In the genomic region with DNA sequence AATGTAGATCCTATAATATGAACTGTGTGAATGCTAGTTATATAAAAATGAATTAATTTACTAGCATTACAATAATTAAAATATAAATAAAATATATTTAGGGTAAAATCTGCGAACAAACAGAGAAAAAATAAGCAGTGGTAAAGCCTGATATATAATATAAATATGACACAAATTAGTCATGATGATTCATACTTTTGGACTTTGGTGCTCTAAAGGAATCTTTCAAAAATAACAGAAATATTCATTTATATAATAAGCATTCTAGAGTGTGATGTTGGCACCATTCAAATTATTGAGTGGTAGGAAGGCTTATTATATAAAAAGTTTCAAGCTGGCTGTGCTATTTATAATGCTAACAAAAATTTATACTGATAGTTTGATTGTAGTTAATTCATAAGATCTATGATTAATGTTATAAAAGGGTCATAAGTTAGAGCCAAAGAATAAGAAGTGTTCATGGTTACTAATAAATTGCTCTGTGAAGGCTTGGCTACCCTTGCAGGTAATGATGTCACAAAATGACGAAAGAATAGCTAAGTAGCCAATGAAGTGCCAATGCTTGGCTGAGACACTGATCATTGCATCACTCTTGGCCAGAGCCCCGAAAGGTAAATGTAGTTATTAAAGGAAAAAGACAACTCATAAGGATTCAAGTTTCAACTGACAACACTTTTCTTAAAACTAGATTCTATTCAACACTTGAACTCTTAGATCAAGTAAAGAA, we compare ENCODE assay signal across 26 cellular contexts.
DNase-seq lines count a peak whose midpoint lies in the region; ATAC-seq, FAIRE-seq and TF ChIP-seq lines count a peak whose summit lies in the region.
"Had no signal": no experiment of that assay in that cellular context is flagged by ENCODE, and none has a peak within 500 bp of the region (broad histone marks: within the 10 kb centered on the region; RNA-seq: fewer than 3 reads in every experiment).

No MANE protein-coding gene starts in this region.

- H3K36me3 ChIP-seq in breast epithelium: no peaks in the 10 kb centered on the region
- H3K36me3 ChIP-seq in bronchial epithelial cell (ENCODE audit: control insufficient read depth, insufficient read depth, low read length): no peaks in the 10 kb centered on the region
- H3K36me3 ChIP-seq in keratinocyte (ENCODE audit: control insufficient read depth in 2 of 2, extremely low read depth in 1 of 2, insufficient read depth in 2 of 2, low read length in 2 of 2): no peaks in the 10 kb centered on the region
- H3K36me3 ChIP-seq: adrenal gland, esophagus squamous epithelium, HAP-1, upper lobe of left lung had no signal

- TF ChIP-seq CTCF in MCF 10A (IDR thresholded peaks at IDR 0.05; ENCODE audit: unreplicated experiment) (no peak), breast epithelium (IDR thresholded peaks at IDR 0.05) (no peak), bronchial epithelial cell (IDR thresholded peaks at IDR 0.05; ENCODE audit: insufficient read depth, low read length, severe bottlenecking) (no peak), keratinocyte (optimal IDR thresholded peaks at IDR 0.05 in 1 of 3, IDR thresholded peaks at IDR 0.05 in 1 of 3, conservative IDR thresholded peaks at IDR 0.05 in 1 of 3; ENCODE audit: extremely low read depth in 1 of 3, insufficient read depth in 2 of 3, low read length in 3 of 3) (no peak)

- intact Hi-C loops in MCF 10A (cut with micrococcal nuclease): loop anchor here (5.0 kb wide), 4 partner anchors 408 to 1858 kb away; partner anchors contain the start of gene ESRRG
- intact Hi-C loops in breast epithelium (cut with DNase I; ENCODE audit: low total_unique reads): no loop called here

- POLR2A ChIA-PET in MCF 10A (lab: Yijun Ruan, JAX): interaction anchor here (0.6 kb wide), 1 partner anchor 38 kb away, joined by 3 read pairs; no protein-coding TSS in a partner anchor

- H3K27ac ChIP-seq in breast epithelium: no peak overlapping the region
- H3K27ac ChIP-seq in keratinocyte (ENCODE audit: control insufficient read depth, insufficient read depth, low read length): no peak overlapping the region
- H3K27ac ChIP-seq: adrenal gland, esophagus squamous epithelium, upper lobe of left lung had no signal

- no peaks in the 10 kb centered on the region for H3K9me3 Mint-ChIP-seq in MCF 10A (ENCODE audit: unreplicated experiment)

- ATAC-seq in HG03521 (IDR thresholded peaks at IDR 0.05; ENCODE audit: unreplicated experiment): no peak
- no peak for ATAC-seq in GM19463 (IDR thresholded peaks at IDR 0.05; ENCODE audit: unreplicated experiment)
- ATAC-seq: left ventricle myocardium superior, mucosa of descending colon had no signal

- H3K4me3 ChIP-seq in breast epithelium: no peak overlapping the region
- H3K4me3 ChIP-seq in bronchial epithelial cell (ENCODE audit: low read depth, low read length): no peak overlapping the region
- no peak overlapping the region for H3K4me3 ChIP-seq in keratinocyte (ENCODE audit: control insufficient read depth in 2 of 3, extremely low read depth in 1 of 3, insufficient read depth in 2 of 3, low read depth in 1 of 3, low read length in 3 of 3)
- H3K4me3 ChIP-seq: adrenal gland, esophagus squamous epithelium, HAP-1, mucosa of descending colon, upper lobe of left lung had no signal

- no peak for TF ChIP-seq POLR2A in breast epithelium (IDR thresholded peaks at IDR 0.05)

- H3K27me3 ChIP-seq in breast epithelium: no peaks in the 10 kb centered on the region
- no peaks in the 10 kb centered on the region for H3K27me3 ChIP-seq in bronchial epithelial cell (ENCODE audit: control insufficient read depth, insufficient read depth, low read length)
- H3K27me3 ChIP-seq in keratinocyte (ENCODE audit: control insufficient read depth, extremely low read depth, insufficient read depth, low read length): no peaks in the 10 kb centered on the region
- H3K27me3 ChIP-seq: adrenal gland, esophagus squamous epithelium, upper lobe of left lung had no signal

- H3K4me2 ChIP-seq in keratinocyte (ENCODE audit: control insufficient read depth, extremely low read depth, insufficient read depth, low read depth, low read length): no peak overlapping the region

- H3K4me1 Mint-ChIP-seq in MCF 10A (ENCODE audit: insufficient read depth, unreplicated experiment): no peaks in the 10 kb centered on the region
- H3K4me1 Mint-ChIP-seq: B cell, neural crest cell had no signal

- H3K27ac Mint-ChIP-seq in MCF 10A (ENCODE audit: low read depth, unreplicated experiment): no peak overlapping the region
- H3K27ac Mint-ChIP-seq: B cell, progenitor cell of endocrine pancreas had no signal

- H3K9me1 ChIP-seq in keratinocyte (ENCODE audit: control insufficient read depth, extremely low read depth, insufficient read depth, low read length): no peaks in the 10 kb centered on the region

- dilution Hi-C loops in keratinocyte (cut with MboI; ENCODE audit: extremely low pct_ligation_motif_present, low sequenced_read_pairs): no loop called here

- H3K27me3 Mint-ChIP-seq in MCF 10A (ENCODE audit: insufficient read depth, unreplicated experiment): peaks cover 53% of the 10 kb centered on the region
- H3K27me3 Mint-ChIP-seq: B cell, progenitor cell of endocrine pancreas had no signal

- H4K20me1 ChIP-seq in keratinocyte (ENCODE audit: control insufficient read depth, extremely low read depth, insufficient read depth, low read length): no peaks in the 10 kb centered on the region

- no peaks in the 10 kb centered on the region for H3K79me2 ChIP-seq in keratinocyte (ENCODE audit: control insufficient read depth, insufficient read depth, low read length)

- peak; percentile 82 for DNase-seq in MCF 10A (ENCODE audit: unreplicated experiment)
- no peak for DNase-seq in breast epithelium (ENCODE audit: low spot score in 2 of 2)
- peak; percentile 68 for DNase-seq in bronchial epithelial cell (ENCODE audit: low read depth)
- peak; percentile 15 for DNase-seq in keratinocyte (ENCODE audit: low read depth, low spot score)
- no peak for DNase-seq in NCI-H524 (lab: John Stamatoyannopoulos, UW)
- DNase-seq in cerebellar cortex (ENCODE audit: low spot score): no peak
- DNase-seq: 8988T; activated CD8-positive, alpha-beta memory T cell treated with anti-CD3 and anti-CD28 coated beads, Interleukin-2, amount 50 U/mL, for 4 hours; activated effector memory CD4-positive, alpha-beta T cell treated with Interleukin-2 at 50 U/mL for 16 hours; central memory CD4-positive, alpha-beta T cell; effector CD8-positive, alpha-beta T cell; esophagus squamous epithelium; head of caudate nucleus; left ventricle myocardium superior; mucosa of descending colon; NCI-H2171 treated with DMSO at 0.1 percent for 48 hours; NCI-H69; SHP77 treated with DMSO at 0.1 percent for 48 hours; upper lobe of left lung had no signal

- CTCF ChIA-PET in MCF 10A (lab: Yijun Ruan, JAX): interaction anchor here (0.6 kb wide), 2 partner anchors 45 to 1029 kb away, joined by 3 read pairs; no protein-coding TSS in a partner anchor

- H3K4me1 ChIP-seq in breast epithelium (no peaks in the 10 kb centered on the region), keratinocyte (ENCODE audit: control insufficient read depth, extremely low read depth, insufficient read depth, low read length) (peaks cover 8% of the 10 kb centered on the region)
- H3K4me1 ChIP-seq: adrenal gland, esophagus squamous epithelium, HAP-1, upper lobe of left lung had no signal

- no peaks in the 10 kb centered on the region for H3K9me3 ChIP-seq in breast epithelium
- no peaks in the 10 kb centered on the region for H3K9me3 ChIP-seq in keratinocyte (ENCODE audit: control insufficient read depth, low read depth, low read length)
- H3K9me3 ChIP-seq: adrenal gland, esophagus squamous epithelium, HAP-1, mucosa of descending colon, upper lobe of left lung had no signal

- H3K4me3 Mint-ChIP-seq in MCF 10A (ENCODE audit: unreplicated experiment): no peak overlapping the region
- H3K4me3 Mint-ChIP-seq: B cell, neural crest cell had no signal

- H3K36me3 Mint-ChIP-seq in MCF 10A (ENCODE audit: insufficient read depth, unreplicated experiment): no peaks in the 10 kb centered on the region

- FAIRE-seq in bronchial epithelial cell (lab: Jason Lieb, UNC) (no peak), keratinocyte (lab: Jason Lieb, UNC) (peak; percentile 26)

- no peak overlapping the region for H2AFZ ChIP-seq in keratinocyte (ENCODE audit: control insufficient read depth, low read length)

- H3K9ac ChIP-seq in keratinocyte (ENCODE audit: control insufficient read depth, extremely low read depth, insufficient read depth, low read length): no peak overlapping the region

- no TSS peak for BruUV-seq in MCF 10A (replicated peaks; lab: Mats Ljungman, UMichigan)

Comparison
In these comparisons a context has a peak if more than half of its experiments do, and no peak if none do; other contexts are left out.
1. DNase-seq: peak in MCF 10A (single experiment), bronchial epithelial cell (single experiment) and keratinocyte (single experiment); none in breast epithelium (0 of 2), NCI-H524 (0 of 2) and cerebellar cortex (single experiment).